10 cellular contexts compared by ENCODE assay signal in the genomic region with DNA sequence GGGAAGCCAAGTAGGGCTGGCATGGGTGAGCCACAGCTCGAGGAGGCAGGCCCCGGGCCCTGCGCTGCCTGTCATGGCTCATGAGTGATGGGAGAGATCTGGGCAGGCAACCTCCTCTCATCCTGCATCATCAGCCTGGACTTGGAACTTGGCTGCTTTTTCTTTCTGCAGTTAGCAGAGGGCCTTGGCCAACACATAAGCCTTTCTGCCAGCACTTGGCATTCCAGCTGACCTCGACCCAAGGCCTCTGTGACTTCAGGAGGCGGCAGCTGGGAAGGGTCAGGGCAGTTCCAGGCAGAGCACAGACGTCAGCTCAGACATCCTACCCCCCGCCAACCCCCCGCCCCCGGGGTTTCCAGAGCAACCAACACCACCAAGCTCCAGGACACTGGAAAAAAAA. TPM values are rescaled to one million over a fixed set of nuclear protein-coding genes. Genes with fewer than 3 reads are reported as not detected.
DNase-seq lines count a peak whose midpoint lies in the region; ATAC-seq and TF ChIP-seq lines count a peak whose summit lies in the region.
"Had no signal": no experiment of that assay in that cellular context is flagged by ENCODE, and none has a peak within 500 bp of the region (broad histone marks: within the 10 kb centered on the region; RNA-seq: fewer than 3 reads in every experiment).

No MANE protein-coding gene starts in this region.

- TF ChIP-seq CTCF in choroid plexus epithelial cell (conservative IDR thresholded peaks at IDR 0.05; ENCODE audit: low read depth, low read length) (no peak), left lung (IDR thresholded peaks at IDR 0.05) (no peak), thoracic aorta (IDR thresholded peaks at IDR 0.05) (no peak), GM20000 (IDR thresholded peaks at IDR 0.05; ENCODE audit: extremely low read depth, missing control alignments) (no peak)

- H3K27ac ChIP-seq in left lung (no peak overlapping the region), thoracic aorta (peak overlapping the region; percentile 71 to 74)

- H3K27me3 ChIP-seq in left lung (peaks cover 0 to 10% of the 10 kb centered on the region in 2 donors), thoracic aorta (replicated peaks; ENCODE audit: insufficient read depth) (no peaks in the 10 kb centered on the region)

- peak; percentile 17 for ATAC-seq in left lung
- ATAC-seq in thoracic aorta (ENCODE audit: insufficient number of reproducible peaks, low FRiP score, low read depth) = peak; percentile 69
- ATAC-seq in GM21717 (IDR thresholded peaks at IDR 0.05; ENCODE audit: unreplicated experiment) = no peak

- peak; percentile 24 for DNase-seq in H4 (ENCODE audit: low spot score)
- DNase-seq in choroid plexus epithelial cell (ENCODE audit: low read depth) = peak; percentile 60
- DNase-seq in left lung = no peak
- peak; percentile 60 for DNase-seq in thoracic aorta (ENCODE audit: low spot score)
- no peak for DNase-seq in stimulated activated CD4-positive, alpha-beta T cell treated with anti-CD3 and anti-CD28 coated beads, Interleukin-1b, Interleukin-23, amount 100 ng/mL, for 48 hours
- DNase-seq in HT-29 (ENCODE audit: low spot score) = no peak
- no peak for DNase-seq in GM20000 (ENCODE audit: low spot score)
- DNase-seq: GOT3, naive B cell had no signal

- H3K36me3 ChIP-seq in left lung = no peaks in the 10 kb centered on the region
- H3K36me3 ChIP-seq in thoracic aorta = peaks cover 25% of the 10 kb centered on the region

- H3K4me3 ChIP-seq in choroid plexus epithelial cell (ENCODE audit: low read depth, low read length) = no peak overlapping the region
- no peak overlapping the region for H3K4me3 ChIP-seq in left lung
- H3K4me3 ChIP-seq in thoracic aorta = no peak overlapping the region

- H3K9me3 ChIP-seq in left lung (no peaks in the 10 kb centered on the region), thoracic aorta (no peaks in the 10 kb centered on the region)

- intact Hi-C loops in left lung (cut with DNase I) = no loop called here

- peaks cover 13 to 19% of the 10 kb centered on the region in 2 donors for H3K4me1 ChIP-seq in left lung
- H3K4me1 ChIP-seq in thoracic aorta (ENCODE audit: control insufficient read depth in 1 of 2, low read depth in 2 of 2) = peaks cover 30 to 78% of the 10 kb centered on the region in 2 donors

RNA-seq across cellular contexts. Expression of a gene that starts 7.6 kb away (rescaled TPM):
- total RNA-seq in H4 (2014; rRNA removed; shearing (Covaris generic)) = 34.8 and 44.8 TPM in 2 replicates
- total RNA-seq in left lung (10 to 100 TPM in 1 of 2 donors, 1 to 10 TPM in 1; 6.9 to 15.8 TPM), thoracic aorta (100 to 1,000 TPM; 125 to 173 TPM)
- not detected in 2 replicates for total RNA-seq in HT-29 (2014; rRNA removed; shearing (Covaris generic))

Comparison
In these comparisons a context has a peak if more than half of its experiments do, and no peak if none do; other contexts are left out.
1. DNase-seq: peak in H4 (single experiment), choroid plexus epithelial cell (single experiment) and thoracic aorta (single experiment); none in left lung (0 of 2), stimulated activated CD4-positive, alpha-beta T cell treated with anti-CD3 and anti-CD28 coated beads, Interleukin-1b, Interleukin-23, amount 100 ng/mL, for 48 hours (single experiment), HT-29 (single experiment) and GM20000 (single experiment).
2. H3K27ac ChIP-seq: peak in thoracic aorta (2 of 2); none in left lung (0 of 2).